Comparison of ENCODE assay signal across 12 cellular contexts in genomic region chr10:89346264-89346971, GRCh38. TPM values are rescaled to one million over a fixed set of nuclear protein-coding genes. Genes with fewer than 3 reads are reported as not detected.
DNase-seq lines count a peak whose midpoint lies in the region; ATAC-seq lines count a peak whose summit lies in the region.
"Had no signal": no experiment of that assay in that cellular context is flagged by ENCODE, and none has a peak within 500 bp of the region (broad histone marks: within the 10 kb centered on the region; RNA-seq: fewer than 3 reads in every experiment).

No MANE protein-coding gene starts in this region.

- intact Hi-C loops in left cardiac atrium (cut with DNase I) (no loop called here), sciatic nerve (cut with DNase I) (no loop called here)
- intact Hi-C loops in activated T-helper 2 cell treated with anti-CD3 and anti-CD28 coated beads, Interferon-gamma antibody, Interleukin-2, Interleukin-4, amounts not matched to agents 10 μg/mL and 5 μg/mL and 100 μg/mL, durations not matched to agents 14 hours and 24 hours and 36 hours (cut with micrococcal nuclease): no loop called here

- DNase-seq in SK-N-MC (ENCODE audit: low read depth, low spot score) (peak; percentile 52), left cardiac atrium (no peak), sciatic nerve (ENCODE audit: low spot score) (no peak)
- no peak for DNase-seq in activated T-helper 2 cell treated with anti-CD3 and anti-CD28 coated beads, Interferon-gamma antibody, Interleukin-2, Interleukin-4, amounts not matched to agents 10 μg/mL and 5 μg/mL and 100 μg/mL, durations not matched to agents 14 hours and 24 hours and 36 hours (ENCODE audit: low spot score)
- no peak for DNase-seq in activated effector memory CD4-positive, alpha-beta T cell treated with anti-CD3 and anti-CD28 coated beads, Interleukin-2, amount 50 U/mL, for 16 hours
- DNase-seq: activated gamma-delta T cell treated with Interleukin-2 at 50 U/mL for 16 hours, mesenchymal stem cell, substantia nigra had no signal

- H3K9me3 Mint-ChIP-seq in activated T-helper 2 cell treated with anti-CD3 and anti-CD28 coated beads, Interferon-gamma antibody, Interleukin-2, Interleukin-4, amounts not matched to agents 10 μg/mL and 5 μg/mL and 100 μg/mL, durations not matched to agents 14 hours and 24 hours and 36 hours: no peaks in the 10 kb centered on the region

- no peak overlapping the region for H3K27ac Mint-ChIP-seq in activated T-helper 2 cell treated with anti-CD3 and anti-CD28 coated beads, Interferon-gamma antibody, Interleukin-2, Interleukin-4, amounts not matched to agents 10 μg/mL and 5 μg/mL and 100 μg/mL, durations not matched to agents 14 hours and 24 hours and 36 hours

- peak overlapping the region; percentile 82 for H3K27ac ChIP-seq in HUES48 (ENCODE audit: low read depth, low read length)
- peak overlapping the region; percentile 82 for H3K27ac ChIP-seq in SK-N-MC

- H3K9ac ChIP-seq in HUES48 (ENCODE audit: low read depth, low read length) (peak overlapping the region; percentile 30; the same call in 1 of the 2 replicates), SK-N-MC (ENCODE audit: insufficient read length) (no peak overlapping the region)

- no peaks in the 10 kb centered on the region for H3K27me3 ChIP-seq in HUES48 (ENCODE audit: control insufficient read depth, insufficient read depth, low read length)

- H3K4me1 Mint-ChIP-seq in activated T-helper 2 cell treated with anti-CD3 and anti-CD28 coated beads, Interferon-gamma antibody, Interleukin-2, Interleukin-4, amounts not matched to agents 10 μg/mL and 5 μg/mL and 100 μg/mL, durations not matched to agents 14 hours and 24 hours and 36 hours (ENCODE audit: low read depth): peaks cover 9% of the 10 kb centered on the region

- H3K27me3 Mint-ChIP-seq in activated T-helper 2 cell treated with anti-CD3 and anti-CD28 coated beads, Interferon-gamma antibody, Interleukin-2, Interleukin-4, amounts not matched to agents 10 μg/mL and 5 μg/mL and 100 μg/mL, durations not matched to agents 14 hours and 24 hours and 36 hours (ENCODE audit: low read depth): peaks cover 70% of the 10 kb centered on the region

- H3K4me3 ChIP-seq in HUES48 (ENCODE audit: low read depth, low read length): no peak overlapping the region
- peak overlapping the region; percentile 25; the same call in 1 of the 2 replicates for H3K4me3 ChIP-seq in SK-N-MC

- H3K36me3 ChIP-seq in HUES48 (ENCODE audit: control insufficient read depth, insufficient read depth, low read length) (no peaks in the 10 kb centered on the region), SK-N-MC (ENCODE audit: insufficient read depth, low read length) (no peaks in the 10 kb centered on the region)

- H3K36me3 Mint-ChIP-seq in activated T-helper 2 cell treated with anti-CD3 and anti-CD28 coated beads, Interferon-gamma antibody, Interleukin-2, Interleukin-4, amounts not matched to agents 10 μg/mL and 5 μg/mL and 100 μg/mL, durations not matched to agents 14 hours and 24 hours and 36 hours (ENCODE audit: low read depth): no peaks in the 10 kb centered on the region

- H3K4me3 Mint-ChIP-seq in activated T-helper 2 cell treated with anti-CD3 and anti-CD28 coated beads, Interferon-gamma antibody, Interleukin-2, Interleukin-4, amounts not matched to agents 10 μg/mL and 5 μg/mL and 100 μg/mL, durations not matched to agents 14 hours and 24 hours and 36 hours (ENCODE audit: low read depth): no peak overlapping the region

- H3K9me3 ChIP-seq in HUES48 (ENCODE audit: control insufficient read depth, insufficient read depth, low read length): no peaks in the 10 kb centered on the region
- no peaks in the 10 kb centered on the region for H3K9me3 ChIP-seq in SK-N-MC (ENCODE audit: low read depth, low read length)

- H3K4me1 ChIP-seq in HUES48 (ENCODE audit: control insufficient read depth, insufficient read depth, low read length): peaks cover 54% of the 10 kb centered on the region

- ATAC-seq in left cardiac atrium: peak; percentile 27 to 44
- peak; percentile 55 for ATAC-seq in sciatic nerve
- no peak for ATAC-seq in GM21619 (IDR thresholded peaks at IDR 0.05; ENCODE audit: unreplicated experiment)
- no peak for ATAC-seq in HG03520 (IDR thresholded peaks at IDR 0.05; ENCODE audit: unreplicated experiment)

RNA-seq across cellular contexts. Expression of gene IFIT3, which starts 18.6 kb away (rescaled TPM):
- total RNA-seq in left cardiac atrium: 10 to 100 TPM in 1 of 2 donors, 1 to 10 TPM in 1; 8.6 to 19.9 TPM
- 25.5 TPM for total RNA-seq in sciatic nerve
- 0.74 and 0.94 TPM in 2 replicates for total RNA-seq in activated T-helper 2 cell treated with anti-CD3 and anti-CD28 coated beads, Interferon-gamma antibody, Interleukin-2, Interleukin-4, amounts not matched to agents 10 μg/mL and 5 μg/mL and 100 μg/mL, durations not matched to agents 14 hours and 24 hours and 36 hours

RNA-seq across cellular contexts. Expression of gene IFIT1B, which starts 31.4 kb away (rescaled TPM):
- total RNA-seq in left cardiac atrium (not detected), sciatic nerve (6.3 TPM)
- not detected in 2 replicates for total RNA-seq in activated T-helper 2 cell treated with anti-CD3 and anti-CD28 coated beads, Interferon-gamma antibody, Interleukin-2, Interleukin-4, amounts not matched to agents 10 μg/mL and 5 μg/mL and 100 μg/mL, durations not matched to agents 14 hours and 24 hours and 36 hours
- total RNA-seq: G401 had no signal

RNA-seq across cellular contexts. Expression of gene IFIT2, which starts 44.6 kb away (rescaled TPM):
- total RNA-seq in left cardiac atrium (1 to 10 TPM; 3.5 to 4.6 TPM), sciatic nerve (19.9 TPM)
- 0.57 and 0.82 TPM in 2 replicates for total RNA-seq in activated T-helper 2 cell treated with anti-CD3 and anti-CD28 coated beads, Interferon-gamma antibody, Interleukin-2, Interleukin-4, amounts not matched to agents 10 μg/mL and 5 μg/mL and 100 μg/mL, durations not matched to agents 14 hours and 24 hours and 36 hours

RNA-seq across cellular contexts. Expression of gene IFIT1, which starts 46.0 kb away (rescaled TPM):
- total RNA-seq in left cardiac atrium (10 to 100 TPM; 15.3 to 20.6 TPM), sciatic nerve (21.0 TPM)
- 0.09 and 0.32 TPM in 2 replicates for total RNA-seq in activated T-helper 2 cell treated with anti-CD3 and anti-CD28 coated beads, Interferon-gamma antibody, Interleukin-2, Interleukin-4, amounts not matched to agents 10 μg/mL and 5 μg/mL and 100 μg/mL, durations not matched to agents 14 hours and 24 hours and 36 hours

Comparison
In these comparisons a context has a peak if more than half of its experiments do, and no peak if none do; other contexts are left out.
1. ATAC-seq: peak in left cardiac atrium (2 of 2) and sciatic nerve (single experiment); none in GM21619 (single experiment) and HG03520 (single experiment).